12 cellular contexts compared by ENCODE assay signal in genomic region chr4:4269856-4270255, GRCh38. TPM values are rescaled to one million over a fixed set of nuclear protein-coding genes. Genes with fewer than 3 reads are reported as not detected.
DNase-seq lines count a peak whose midpoint lies in the region; ATAC-seq and TF ChIP-seq lines count a peak whose summit lies in the region.
"Had no signal": no experiment of that assay in that cellular context is flagged by ENCODE, and none has a peak within 500 bp of the region (broad histone marks: within the 10 kb centered on the region; RNA-seq: fewer than 3 reads in every experiment).

No MANE protein-coding gene starts in this region.

- CTCF ChIA-PET in activated CD8-positive, alpha-beta memory T cell treated with anti-CD3 and anti-CD28 coated beads, Interleukin-2, amount 10 ng/mL, durations not matched to agents 7 days and 5 days (lab: Charles Lee): interaction anchor here (0.8 to 2.1 kb wide), 4 partner anchors 9 to 21 kb away, joined by 3 to 11 read pairs (median 4); partner anchors contain the start of gene TMEM128
- CTCF ChIA-PET in RWPE1 (lab: Yijun Ruan, JAX): no interaction called here

- no peak for TF ChIP-seq CTCF in RWPE1 (conservative IDR thresholded peaks at IDR 0.05; ENCODE audit: low read depth)
- no peak for TF ChIP-seq CTCF in natural killer cell (IDR thresholded peaks at IDR 0.05)
- TF ChIP-seq CTCF in colonic mucosa (IDR thresholded peaks at IDR 0.05): no peak
- TF ChIP-seq CTCF in psoas muscle (IDR thresholded peaks at IDR 0.05): no peak

- peak overlapping the region; percentile 98 for H3K27ac Mint-ChIP-seq in activated CD8-positive, alpha-beta memory T cell treated with anti-CD3 and anti-CD28 coated beads, Interleukin-2, amount 10 ng/mL, durations not matched to agents 7 days and 5 days
- peak overlapping the region; percentile 95 to 96 for H3K27ac Mint-ChIP-seq in natural killer cell

- H3K4me3 ChIP-seq in colonic mucosa (no peak overlapping the region), psoas muscle (no peak overlapping the region)
- H3K4me3 ChIP-seq: thoracic aorta had no signal

- H3K9me3 ChIP-seq in colonic mucosa (no peaks in the 10 kb centered on the region), psoas muscle (no peaks in the 10 kb centered on the region)
- H3K9me3 ChIP-seq: SK-N-SH, thoracic aorta had no signal

- POLR2A ChIA-PET in RWPE1 (lab: Yijun Ruan, JAX; ENCODE audit: low non-redundant PET): no interaction called here

- H3K4me1 ChIP-seq in colonic mucosa (no peaks in the 10 kb centered on the region), psoas muscle (no peaks in the 10 kb centered on the region)

- H3K9me3 Mint-ChIP-seq in activated CD8-positive, alpha-beta memory T cell treated with anti-CD3 and anti-CD28 coated beads, Interleukin-2, amount 10 ng/mL, durations not matched to agents 7 days and 5 days (ENCODE audit: low read depth): no peaks in the 10 kb centered on the region
- H3K9me3 Mint-ChIP-seq in natural killer cell: no peaks in the 10 kb centered on the region

- H3K27me3 Mint-ChIP-seq in activated CD8-positive, alpha-beta memory T cell treated with anti-CD3 and anti-CD28 coated beads, Interleukin-2, amount 10 ng/mL, durations not matched to agents 7 days and 5 days: no peaks in the 10 kb centered on the region
- H3K27me3 Mint-ChIP-seq in natural killer cell (ENCODE audit: low read depth in 2 of 2): no peaks in the 10 kb centered on the region

- WGBS in psoas muscle, 3 donors: 88 to 92% (median 89%) methylated on average over 4 of the region's 4 CpGs

- H3K9ac ChIP-seq in colonic mucosa (ENCODE audit: low read depth in 2 of 2, low read length in 2 of 2): no peak overlapping the region
- H3K9ac ChIP-seq: SK-N-SH had no signal

- H3K4me3 Mint-ChIP-seq in activated CD8-positive, alpha-beta memory T cell treated with anti-CD3 and anti-CD28 coated beads, Interleukin-2, amount 10 ng/mL, durations not matched to agents 7 days and 5 days: peak overlapping the region; percentile 68
- peak overlapping the region; percentile 85 for H3K4me3 Mint-ChIP-seq in natural killer cell

- intact Hi-C loops in natural killer cell (cut with micrococcal nuclease) (loop anchor here (1.0 kb wide), 2 partner anchors 10 to 20 kb away; partner anchors contain the start of genes LYAR and ZBTB49), colonic mucosa (cut with DNase I) (no loop called here), psoas muscle (cut with DNase I) (no loop called here)

- H3K36me3 Mint-ChIP-seq in activated CD8-positive, alpha-beta memory T cell treated with anti-CD3 and anti-CD28 coated beads, Interleukin-2, amount 10 ng/mL, durations not matched to agents 7 days and 5 days: peaks cover 48% of the 10 kb centered on the region
- H3K36me3 Mint-ChIP-seq in natural killer cell: peaks cover 31% of the 10 kb centered on the region

- DNase-seq in activated CD8-positive, alpha-beta memory T cell treated with anti-CD3 and anti-CD28 coated beads, Interleukin-2, amount 10 ng/mL, durations not matched to agents 7 days and 5 days: peak; percentile 71
- no peak for DNase-seq in activated CD8-positive, alpha-beta memory T cell treated with anti-CD3 and anti-CD28 coated beads for 24 hours
- DNase-seq in RWPE1 (ENCODE audit: low spot score): no peak
- DNase-seq in central memory CD4-positive, alpha-beta T cell: peak; percentile 58
- peak; percentile 64 for DNase-seq in natural killer cell
- DNase-seq in NCI-H2196 treated with DMSO at 0.1 percent for 48 hours (lab: John Stamatoyannopoulos, UW; ENCODE audit: unreplicated experiment): no peak
- no peak for DNase-seq in colonic mucosa
- no peak for DNase-seq in psoas muscle
- DNase-seq: ACHN, NCI-H446, SK-N-SH had no signal

- H3K27ac ChIP-seq in RWPE1: peak overlapping the region; percentile 80
- no peak overlapping the region for H3K27ac ChIP-seq in colonic mucosa
- H3K27ac ChIP-seq in psoas muscle: no peak overlapping the region
- H3K27ac ChIP-seq: thoracic aorta had no signal

- no peaks in the 10 kb centered on the region for H3K27me3 ChIP-seq in colonic mucosa
- H3K27me3 ChIP-seq in psoas muscle (ENCODE audit: insufficient read depth in 3 of 3, low read length in 2 of 3): no peaks in the 10 kb centered on the region

- H3K4me1 Mint-ChIP-seq in activated CD8-positive, alpha-beta memory T cell treated with anti-CD3 and anti-CD28 coated beads, Interleukin-2, amount 10 ng/mL, durations not matched to agents 7 days and 5 days: peaks cover 30% of the 10 kb centered on the region
- H3K4me1 Mint-ChIP-seq in natural killer cell: peaks cover 62 to 85% of the 10 kb centered on the region in 2 donors

- H3K36me3 ChIP-seq in colonic mucosa (no peaks in the 10 kb centered on the region), psoas muscle (ENCODE audit: insufficient read depth in 1 of 2, low read depth in 1 of 2) (peaks cover 25 to 76% of the 10 kb centered on the region in 2 donors)

- ATAC-seq in activated CD8-positive, alpha-beta memory T cell treated with anti-CD3 and anti-CD28 coated beads, Interleukin-2, amount 10 ng/mL, durations not matched to agents 7 days and 5 days: peak; percentile 85
- ATAC-seq in natural killer cell (peak; percentile 74 to 89 (median 78)), psoas muscle (no peak)

RNA-seq across cellular contexts. Expression of gene LYAR, which starts 20.1 kb away (rescaled TPM):
- total RNA-seq in activated CD8-positive, alpha-beta memory T cell treated with anti-CD3 and anti-CD28 coated beads, Interleukin-2, amount 10 ng/mL, durations not matched to agents 7 days and 5 days: 10 to 100 TPM; 47.0 to 49.9 TPM
- total RNA-seq in natural killer cell: 10 to 100 TPM; 42.9 to 81.1 (median 55.8) TPM
- 10 to 100 TPM in 1 of 2 donors, 1 to 10 TPM in 1; 6.7 to 16.7 TPM for total RNA-seq in colonic mucosa
- total RNA-seq in psoas muscle: 10 to 100 TPM; 12.8 to 26.6 (median 15.1) TPM
- polyA plus RNA-seq in psoas muscle: 10 to 100 TPM; 17.7 to 60.8 (median 38.7) TPM

RNA-seq across cellular contexts. Expression of gene ZBTB49, which starts 20.2 kb away (rescaled TPM):
- total RNA-seq in activated CD8-positive, alpha-beta memory T cell treated with anti-CD3 and anti-CD28 coated beads, Interleukin-2, amount 10 ng/mL, durations not matched to agents 7 days and 5 days: 1 to 10 TPM; 4.8 to 8.1 TPM
- 10 to 100 TPM; 19.3 to 36.5 (median 30.0) TPM for total RNA-seq in natural killer cell
- 1 to 10 TPM; 4.0 to 5.1 TPM for total RNA-seq in colonic mucosa
- 1 to 10 TPM; 3.4 to 7.0 (median 6.0) TPM for total RNA-seq in psoas muscle
- polyA plus RNA-seq in psoas muscle: 1 to 10 TPM; 2.5 to 4.2 (median 3.0) TPM

RNA-seq across cellular contexts. Expression of gene TMEM128, which starts 21.8 kb away (rescaled TPM):
- total RNA-seq in activated CD8-positive, alpha-beta memory T cell treated with anti-CD3 and anti-CD28 coated beads, Interleukin-2, amount 10 ng/mL, durations not matched to agents 7 days and 5 days: 10 to 100 TPM; 12.4 to 14.1 TPM
- 10 to 100 TPM in 2 of 3 donors, 1 to 10 TPM in 1; 9.3 to 12.2 (median 11.4) TPM for total RNA-seq in natural killer cell
- 10 to 100 TPM; 16.9 to 18.7 TPM for total RNA-seq in colonic mucosa
- 1 to 10 TPM; 5.5 to 7.8 (median 6.5) TPM for total RNA-seq in psoas muscle
- polyA plus RNA-seq in psoas muscle: 1 to 10 TPM; 6.5 to 7.4 (median 7.0) TPM

RNA-seq across cellular contexts. Expression of gene OTOP1, which starts 43.1 kb away (rescaled TPM):
- total RNA-seq in activated CD8-positive, alpha-beta memory T cell treated with anti-CD3 and anti-CD28 coated beads, Interleukin-2, amount 10 ng/mL, durations not matched to agents 7 days and 5 days: not detected
- total RNA-seq in natural killer cell (not detected), colonic mucosa (not detected), psoas muscle (not detected)
- not detected for polyA plus RNA-seq in psoas muscle
- total RNA-seq: thoracic aorta had no signal
- polyA plus RNA-seq: SK-N-SH had no signal

Comparison
In these comparisons a context has a peak if more than half of its experiments do, and no peak if none do; other contexts are left out.
1. DNase-seq: peak in activated CD8-positive, alpha-beta memory T cell treated with anti-CD3 and anti-CD28 coated beads, Interleukin-2, amount 10 ng/mL, durations not matched to agents 7 days and 5 days (single experiment), central memory CD4-positive, alpha-beta T cell (single experiment) and natural killer cell (single experiment); none in activated CD8-positive, alpha-beta memory T cell treated with anti-CD3 and anti-CD28 coated beads for 24 hours (single experiment), RWPE1 (single experiment), NCI-H2196 treated with DMSO at 0.1 percent for 48 hours (single experiment), colonic mucosa (single experiment) and psoas muscle (0 of 2).
2. ATAC-seq: peak in activated CD8-positive, alpha-beta memory T cell treated with anti-CD3 and anti-CD28 coated beads, Interleukin-2, amount 10 ng/mL, durations not matched to agents 7 days and 5 days (single experiment) and natural killer cell (3 of 3); none in psoas muscle (0 of 4).